Comparison of ENCODE assay signal across 19 cellular contexts in the genomic region with DNA sequence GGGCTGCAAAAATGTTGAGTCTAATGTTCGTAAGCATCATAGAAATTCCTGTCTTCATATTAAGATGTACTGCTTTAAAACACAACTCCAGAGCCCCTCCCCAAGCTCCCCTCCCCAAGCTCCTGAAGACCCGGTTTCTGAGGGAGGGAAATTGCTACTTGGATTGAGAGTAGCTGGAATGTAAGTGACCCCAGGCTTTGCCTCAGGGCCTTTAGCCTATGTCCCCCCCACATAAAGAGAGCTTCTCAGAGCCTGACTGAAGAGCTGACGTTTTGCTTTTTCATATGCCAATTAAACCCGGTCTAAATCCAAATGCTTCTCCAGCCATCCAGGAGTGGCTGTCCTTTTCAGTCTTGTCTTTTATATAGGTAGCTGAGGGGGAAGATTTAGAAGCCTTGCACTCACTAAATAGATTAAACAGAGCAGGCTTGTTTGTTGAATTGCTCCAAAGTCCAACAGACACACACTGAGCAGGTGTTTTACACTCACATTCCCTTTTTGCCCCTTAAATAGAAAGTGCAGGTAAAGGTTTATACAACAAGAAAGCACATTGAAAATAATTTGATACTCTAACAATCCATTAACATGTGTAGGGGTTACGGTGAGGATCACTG. TPM values are rescaled to one million over a fixed set of nuclear protein-coding genes. Genes with fewer than 3 reads are reported as not detected.
DNase-seq lines count a peak whose midpoint lies in the region; ATAC-seq, FAIRE-seq and TF ChIP-seq lines count a peak whose summit lies in the region.
"Had no signal": no experiment of that assay in that cellular context is flagged by ENCODE, and none has a peak within 500 bp of the region (broad histone marks: within the 10 kb centered on the region; RNA-seq: fewer than 3 reads in every experiment).

No MANE protein-coding gene starts in this region.

- intact Hi-C loops in mammary epithelial cell (cut with micrococcal nuclease), result no loop called here
- intact Hi-C loops in breast epithelium (cut with DNase I; ENCODE audit: low total_unique reads), result no loop called here
- intact Hi-C loops in left ventricle myocardium inferior (cut with micrococcal nuclease), result no loop called here
- intact Hi-C loops in natural killer cell (cut with micrococcal nuclease), result no loop called here

- H3K27ac ChIP-seq in mammary epithelial cell (ENCODE audit: insufficient read depth, low read depth, low read length), result no peak overlapping the region
- no peak overlapping the region for H3K27ac ChIP-seq in breast epithelium
- H3K27ac ChIP-seq in astrocyte (ENCODE audit: low read depth, low read length), result no peak overlapping the region
- H3K27ac ChIP-seq in liver (ENCODE audit: low read depth in 1 of 2, low read length in 2 of 2), result no peak overlapping the region
- no peak overlapping the region for H3K27ac ChIP-seq in left ventricle myocardium inferior (replicated peaks)
- H3K27ac ChIP-seq: BLaER1 treated with 17β-estradiol and CSF1 and Interleukin-3, amounts not matched to agents 10 nM and 100 nM; GM23248; KMS-11; SJCRH30 had no signal

- H3K4me3 Mint-ChIP-seq in astrocyte (ENCODE audit: unreplicated experiment) (no peak overlapping the region), natural killer cell (no peak overlapping the region)
- H3K4me3 Mint-ChIP-seq: CD8-positive, alpha-beta T cell had no signal

- no peak for TF ChIP-seq POLR2A in breast epithelium (IDR thresholded peaks at IDR 0.05)

- no peak for ATAC-seq in natural killer cell
- ATAC-seq: CD8-positive, alpha-beta T cell had no signal

- H3K27me3 ChIP-seq in mammary epithelial cell (ENCODE audit: insufficient read depth, low read length) (no peaks in the 10 kb centered on the region), breast epithelium (peaks cover 0 to 68% of the 10 kb centered on the region in 2 donors), astrocyte (ENCODE audit: insufficient read depth, low read length) (no peaks in the 10 kb centered on the region), liver (ENCODE audit: control insufficient read depth in 4 of 4, insufficient read depth in 4 of 4, low read length in 3 of 4) (peaks cover 0 to 2% (median 0%) of the 10 kb centered on the region in 4 donors), left ventricle myocardium inferior (ENCODE audit: low read depth) (no peaks in the 10 kb centered on the region)
- H3K27me3 ChIP-seq: SJCRH30 had no signal

- no peaks in the 10 kb centered on the region for H3K4me1 ChIP-seq in mammary epithelial cell (ENCODE audit: insufficient read depth, low read length)
- no peaks in the 10 kb centered on the region for H3K4me1 ChIP-seq in breast epithelium
- H3K4me1 ChIP-seq in astrocyte (ENCODE audit: insufficient read depth, low read length), result no peaks in the 10 kb centered on the region
- peaks cover 0 to 4% (median 0%) of the 10 kb centered on the region in 4 donors for H3K4me1 ChIP-seq in liver (ENCODE audit: control insufficient read depth in 4 of 4, insufficient read depth in 4 of 4, low read length in 3 of 4)
- H3K4me1 ChIP-seq in left ventricle myocardium inferior, result no peaks in the 10 kb centered on the region
- H3K4me1 ChIP-seq: BLaER1 treated with 17β-estradiol and CSF1 and Interleukin-3, amounts not matched to agents 10 nM and 100 nM; SJCRH30 had no signal

- CTCF ChIA-PET in mammary epithelial cell (lab: Charles Lee; ENCODE audit: low non-redundant PET), result no interaction called here

- BruUV-seq in mammary epithelial cell (replicated peaks; lab: Mats Ljungman, UMichigan), result TSS peak; percentile 87

- H4K20me1 ChIP-seq in mammary epithelial cell (ENCODE audit: insufficient read depth, low read length), result no peaks in the 10 kb centered on the region
- no peaks in the 10 kb centered on the region for H4K20me1 ChIP-seq in astrocyte (ENCODE audit: insufficient read depth, low read length)

- no peak for TF ChIP-seq RAD21 in liver (IDR thresholded peaks at IDR 0.05)

- H3K79me2 ChIP-seq in mammary epithelial cell (ENCODE audit: insufficient read depth, low read length) (no peaks in the 10 kb centered on the region), astrocyte (ENCODE audit: insufficient read depth, low read length) (no peaks in the 10 kb centered on the region)

- DNase-seq in mammary epithelial cell, result no peak
- DNase-seq in breast epithelium (ENCODE audit: low spot score in 2 of 2), result no peak
- DNase-seq in astrocyte (ENCODE audit: low read depth), result no peak
- DNase-seq in left ventricle myocardium inferior, result no peak
- no peak for DNase-seq in natural killer cell
- DNase-seq in NCI-H1930 (lab: John Stamatoyannopoulos, UW), result no peak
- DNase-seq: Calu3; CD8-positive, alpha-beta T cell; EL; GM23248; NCI-H1417 treated with DMSO at 0.1 percent for 48 hours; NCI-H2029 treated with DMSO at 0.1 percent for 48 hours; NCI-H510A treated with DMSO at 0.1 percent for 48 hours; SJCRH30 had no signal

- TF ChIP-seq CTCF in mammary epithelial cell (conservative IDR thresholded peaks at IDR 0.05 in 1 of 2, IDR thresholded peaks at IDR 0.05 in 1 of 2; ENCODE audit: extremely low read depth in 1 of 2, insufficient read depth in 1 of 2, low read depth in 1 of 2, low read length in 2 of 2), result no peak
- TF ChIP-seq CTCF in breast epithelium (IDR thresholded peaks at IDR 0.05), result no peak
- no peak for TF ChIP-seq CTCF in astrocyte (IDR thresholded peaks at IDR 0.05; ENCODE audit: insufficient read depth, low read depth, low read length)
- TF ChIP-seq CTCF in liver (IDR thresholded peaks at IDR 0.05; ENCODE audit: low read depth, low read length, missing input control), result no peak
- no peak for TF ChIP-seq CTCF in left ventricle myocardium inferior (IDR thresholded peaks at IDR 0.05; ENCODE audit: borderline replicate concordance)
- TF ChIP-seq CTCF in natural killer cell (IDR thresholded peaks at IDR 0.05), result no peak

- dilution Hi-C loops in mammary epithelial cell (cut with HindIII; ENCODE audit: low sequenced_read_pairs), result no loop called here

- 64% methylated on average over 5 of the region's 5 CpGs for WGBS in mammary epithelial cell (ENCODE audit: low coverage, missing lambda C conversion rate)
- WGBS in liver, result 71% methylated on average over 5 of the region's 5 CpGs

- H3K4me2 ChIP-seq in mammary epithelial cell (ENCODE audit: insufficient read depth, low read depth, low read length) (no peak overlapping the region), astrocyte (ENCODE audit: low read length) (no peak overlapping the region)
- H3K4me2 ChIP-seq: BLaER1 treated with 17β-estradiol and CSF1 and Interleukin-3, amounts not matched to agents 10 nM and 100 nM; KMS-11 had no signal

- no peak overlapping the region for H2AFZ ChIP-seq in mammary epithelial cell (ENCODE audit: low read depth, low read length)
- H2AFZ ChIP-seq in astrocyte (ENCODE audit: low read depth, low read length), result no peak overlapping the region
- H2AFZ ChIP-seq: GM23248 had no signal

- no peaks in the 10 kb centered on the region for H3K36me3 Mint-ChIP-seq in astrocyte (ENCODE audit: low read depth, unreplicated experiment)
- no peaks in the 10 kb centered on the region for H3K36me3 Mint-ChIP-seq in natural killer cell

- FAIRE-seq in astrocyte (lab: Jason Lieb, UNC), result peak; percentile 85
- FAIRE-seq: GM12892, GM18507 had no signal

- H3K36me3 ChIP-seq in mammary epithelial cell (ENCODE audit: insufficient read depth, low read length) (no peaks in the 10 kb centered on the region), breast epithelium (no peaks in the 10 kb centered on the region), astrocyte (ENCODE audit: insufficient read depth, low read length) (no peaks in the 10 kb centered on the region), liver (ENCODE audit: control insufficient read depth in 4 of 4, insufficient read depth in 3 of 4, low read depth in 1 of 4, low read length in 3 of 4) (no peaks in the 10 kb centered on the region), left ventricle myocardium inferior (no peaks in the 10 kb centered on the region)

- peaks cover 21% of the 10 kb centered on the region for H3K27me3 Mint-ChIP-seq in astrocyte (ENCODE audit: low read depth, unreplicated experiment)
- peaks cover 4 to 17% of the 10 kb centered on the region in 2 donors for H3K27me3 Mint-ChIP-seq in natural killer cell (ENCODE audit: low read depth in 2 of 2)

- H3K27ac Mint-ChIP-seq in astrocyte (ENCODE audit: unreplicated experiment), result no peak overlapping the region
- H3K27ac Mint-ChIP-seq in natural killer cell, result no peak overlapping the region
- H3K27ac Mint-ChIP-seq: CD8-positive, alpha-beta T cell had no signal

- H3K4me1 Mint-ChIP-seq in astrocyte (ENCODE audit: low read depth, unreplicated experiment) (no peaks in the 10 kb centered on the region), natural killer cell (no peaks in the 10 kb centered on the region)

- H3K4me3 ChIP-seq in mammary epithelial cell (replicated peaks in 1 of 3; ENCODE audit: insufficient read depth in 1 of 3, low read depth in 2 of 3, low read length in 3 of 3) (no peak overlapping the region), breast epithelium (no peak overlapping the region), astrocyte (ENCODE audit: insufficient read depth, low read depth, low read length) (no peak overlapping the region), liver (ENCODE audit: low read depth in 1 of 3, low read length in 3 of 3) (no peak overlapping the region), left ventricle myocardium inferior (no peak overlapping the region)
- H3K4me3 ChIP-seq: BLaER1 treated with 17β-estradiol and CSF1 and Interleukin-3, amounts not matched to agents 10 nM and 100 nM; GM23248; SJCRH30 had no signal

- H3K9me3 ChIP-seq in mammary epithelial cell (replicated peaks; ENCODE audit: insufficient read depth, low read length) (no peaks in the 10 kb centered on the region), breast epithelium (no peaks in the 10 kb centered on the region), astrocyte (ENCODE audit: insufficient read depth, low read depth, low read length) (no peaks in the 10 kb centered on the region), liver (ENCODE audit: control insufficient read depth in 4 of 4, low read length in 3 of 4) (no peaks in the 10 kb centered on the region), left ventricle myocardium inferior (replicated peaks) (no peaks in the 10 kb centered on the region)
- H3K9me3 ChIP-seq: BLaER1 treated with 17β-estradiol and CSF1 and Interleukin-3, amounts not matched to agents 10 nM and 100 nM; SJCRH30 had no signal

- in situ Hi-C loops in mammary epithelial cell (cut with MboI; ENCODE audit: low sequenced_read_pairs in 2 of 2), result no loop called here

- H3K9ac ChIP-seq in mammary epithelial cell (ENCODE audit: insufficient read depth, low read length) (no peak overlapping the region), astrocyte (ENCODE audit: low read length) (no peak overlapping the region), liver (ENCODE audit: low read depth in 1 of 2, low read length in 2 of 2) (no peak overlapping the region)
- H3K9ac ChIP-seq: BLaER1 treated with 17β-estradiol and CSF1 and Interleukin-3, amounts not matched to agents 10 nM and 100 nM; GM23248; KMS-11 had no signal

- H3K9me3 Mint-ChIP-seq in astrocyte (ENCODE audit: unreplicated experiment), result no peaks in the 10 kb centered on the region
- H3K9me3 Mint-ChIP-seq in natural killer cell, result no peaks in the 10 kb centered on the region
- H3K9me3 Mint-ChIP-seq: CD8-positive, alpha-beta T cell had no signal

RNA-seq across cellular contexts. Expression of gene ARX, which starts 19.6 kb away (rescaled TPM):
- total RNA-seq in mammary epithelial cell (not detected), breast epithelium (under 1 TPM in 1 of 3 donors, not detected in 2; 0.33 TPM), astrocyte (not detected in 2 replicates), liver (not detected), left ventricle myocardium inferior (not detected), natural killer cell (not detected)
- polyA plus RNA-seq in mammary epithelial cell (not detected), liver (not detected)
- polyA minus RNA-seq in mammary epithelial cell, result not detected
- total RNA-seq: Calu3; CD8-positive, alpha-beta T cell; GM23248; SJCRH30 had no signal
- polyA plus RNA-seq: GM23248 had no signal
